Comparison of ENCODE assay signal across 8 cellular contexts in the genomic region with DNA sequence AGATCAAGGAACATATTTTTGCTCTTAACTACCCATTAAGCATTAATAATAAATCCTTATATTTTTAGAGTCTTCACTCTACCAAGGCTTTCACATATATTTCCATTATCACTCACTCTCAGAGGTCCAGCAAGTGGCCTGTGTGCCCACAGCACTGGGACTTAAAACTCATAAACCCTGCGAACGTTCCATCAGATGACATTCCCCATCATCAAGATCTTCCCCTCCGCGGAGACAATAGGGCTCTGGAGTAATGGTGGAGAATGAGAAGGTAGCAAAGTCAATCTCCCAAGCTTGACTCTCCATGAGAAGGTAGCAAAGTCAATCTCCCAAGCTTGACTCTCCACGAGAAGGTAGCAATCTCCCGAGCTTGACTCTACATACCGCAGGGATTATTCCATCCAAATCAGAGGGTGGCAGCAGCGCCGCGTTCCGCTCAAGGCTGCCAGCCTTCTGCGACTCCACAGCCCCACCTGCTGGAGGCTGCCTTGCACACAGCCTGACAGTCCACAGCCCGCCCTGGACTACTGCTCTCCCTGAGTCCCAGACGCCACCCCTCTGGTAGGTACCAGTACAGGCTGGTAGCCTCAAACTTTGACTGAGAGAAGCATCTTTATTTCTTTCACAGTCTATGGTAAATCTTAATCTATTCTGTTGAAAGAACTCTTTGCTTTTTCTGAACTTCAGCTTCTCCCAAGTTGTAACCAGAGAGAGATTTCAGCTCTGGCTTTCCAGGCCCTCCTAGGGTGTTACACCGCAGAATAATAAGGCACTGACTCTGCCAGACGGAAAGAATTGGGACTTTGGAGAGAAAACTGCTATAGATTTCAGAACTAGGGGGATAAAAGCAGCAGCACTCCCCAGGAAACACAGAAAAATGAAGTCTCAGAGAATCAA.
A peak's percentile ranks its signal among the peaks of the same experiment; 100 is the strongest.
DNase-seq lines count a peak whose midpoint lies in the region; ATAC-seq lines count a peak whose summit lies in the region.

No MANE protein-coding gene starts in this region.

- ATAC-seq in GM18907 (IDR thresholded peaks at IDR 0.05; ENCODE audit: unreplicated experiment) (peak; percentile 94), HG03175 (IDR thresholded peaks at IDR 0.05; ENCODE audit: unreplicated experiment) (peak; percentile 92)

- peak; percentile 93 for DNase-seq in AG20443 (ENCODE audit: low spot score)
- peak; percentile 70 for DNase-seq in NCI-H345 treated with DMSO at 0.1 percent for 48 hours (lab: John Stamatoyannopoulos, UW; ENCODE audit: unreplicated experiment)
- DNase-seq in activated CD4-positive, alpha-beta T cell treated with anti-CD3 and anti-CD28 coated beads for 1 hour: peak; percentile 69
- DNase-seq in central memory CD4-positive, alpha-beta T cell: peak; percentile 64
- peak; percentile 92 for DNase-seq in left kidney (ENCODE audit: low read depth, low spot score)
- peak; percentile 90 for DNase-seq in stimulated activated CD4-positive, alpha-beta T cell treated with anti-CD3 and anti-CD28 coated beads, Interleukin-2, amount 100 ng/mL, for 48 hours

Comparison
In these comparisons a context has a peak if more than half of its experiments do, and no peak if none do; other contexts are left out.
1. Peak in every context shown above with its lines: DNase-seq and ATAC-seq.